In the genomic region with DNA sequence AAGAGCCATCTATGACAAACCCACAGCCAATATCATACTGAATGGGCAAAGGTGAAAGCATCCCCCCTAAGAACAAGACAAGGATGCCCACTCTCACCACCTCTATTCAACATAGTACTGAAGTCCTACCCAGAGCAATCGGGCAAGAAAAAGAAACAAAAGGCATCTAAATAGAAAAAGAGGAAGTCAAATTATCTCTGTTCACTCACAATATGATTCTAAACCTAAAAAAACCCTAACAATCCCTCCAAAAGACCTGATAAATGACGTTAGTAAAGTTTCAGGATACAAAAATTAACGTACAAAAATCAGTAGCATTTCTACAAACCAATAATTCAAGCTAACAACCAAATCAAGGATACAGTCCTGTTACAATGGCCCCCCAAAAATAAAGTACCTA, we compare ENCODE assay signal across 19 cellular contexts. TPM values are rescaled to one million over a fixed set of nuclear protein-coding genes. Genes with fewer than 3 reads are reported as not detected.
"Had no signal": no experiment of that assay in that cellular context is flagged by ENCODE, and none has a peak within 500 bp of the region (broad histone marks: within the 10 kb centered on the region; RNA-seq: fewer than 3 reads in every experiment).

No MANE protein-coding gene starts in this region.

- ATAC-seq: left cardiac atrium; naive thymus-derived CD4-positive, alpha-beta T cell had no signal

- H3K27ac ChIP-seq: breast epithelium, esophagus squamous epithelium, right atrium auricular region, skin epidermis, tibial nerve, vagina had no signal

- H3K27me3 ChIP-seq: breast epithelium, esophagus squamous epithelium, right atrium auricular region, tibial nerve, vagina had no signal

- FAIRE-seq: endometrium had no signal

- H3K4me3 ChIP-seq: breast epithelium, esophagus squamous epithelium, lung, right atrium auricular region, skin epidermis, tibial nerve, vagina had no signal

- H3K9me3 ChIP-seq: esophagus squamous epithelium, tibial nerve, vagina had no signal

- H3K4me1 ChIP-seq: breast epithelium, esophagus squamous epithelium, right atrium auricular region, tibial nerve, vagina had no signal

- H3K4me1 Mint-ChIP-seq: immature natural killer cell had no signal

- H3K4me3 Mint-ChIP-seq: activated CD4-positive, alpha-beta memory T cell treated with anti-CD3 and anti-CD28 coated beads, Interleukin-2, amount 10 ng/mL, durations not matched to agents 7 days and 5 days; activated naive CD8-positive, alpha-beta T cell treated with anti-CD3 and anti-CD28 coated beads for 36 hours; immature natural killer cell; naive thymus-derived CD4-positive, alpha-beta T cell had no signal

- H3K36me3 ChIP-seq: breast epithelium had no signal

- H3K27me3 Mint-ChIP-seq: activated CD4-positive, alpha-beta memory T cell treated with anti-CD3 and anti-CD28 coated beads, Interleukin-2, amount 10 ng/mL, durations not matched to agents 7 days and 5 days; activated naive CD8-positive, alpha-beta T cell treated with anti-CD3 and anti-CD28 coated beads for 36 hours; naive thymus-derived CD4-positive, alpha-beta T cell had no signal

- H3K27ac Mint-ChIP-seq: activated CD4-positive, alpha-beta memory T cell treated with anti-CD3 and anti-CD28 coated beads, Interleukin-2, amount 10 ng/mL, durations not matched to agents 7 days and 5 days; activated naive CD8-positive, alpha-beta T cell treated with anti-CD3 and anti-CD28 coated beads for 36 hours; immature natural killer cell had no signal

- DNase-seq: activated CD4-positive, alpha-beta memory T cell treated with anti-CD3 and anti-CD28 coated beads, Interleukin-2, amount 10 ng/mL, durations not matched to agents 7 days and 5 days; activated gamma-delta T cell; activated naive CD8-positive, alpha-beta T cell treated with anti-CD3 and anti-CD28 coated beads for 36 hours; activated T-cell treated with anti-CD3 and anti-CD28 coated beads, Interleukin-2, amount 50 U/mL, for 48 hours; esophagus squamous epithelium; glutamatergic neuron; immature natural killer cell; left cardiac atrium; naive thymus-derived CD4-positive, alpha-beta T cell had no signal

- H3K9me3 Mint-ChIP-seq: immature natural killer cell had no signal

RNA-seq across cellular contexts. Expression of gene IL22, which starts 51.9 kb away (rescaled TPM):
- total RNA-seq: breast epithelium, chondrocyte, dermis microvascular lymphatic vessel endothelial cell, left cardiac atrium, lung, posterior vena cava, right atrium auricular region, tibial nerve, vagina had no signal
- polyA plus RNA-seq: immature natural killer cell; naive thymus-derived CD4-positive, alpha-beta T cell had no signal
